8 cellular contexts compared by ENCODE assay signal in genomic region chr2:219207884-219208740, GRCh38. TPM values are rescaled to one million over a fixed set of nuclear protein-coding genes. Genes with fewer than 3 reads are reported as not detected.
DNase-seq lines count a peak whose midpoint lies in the region; ATAC-seq, FAIRE-seq and TF ChIP-seq lines count a peak whose summit lies in the region.

No MANE protein-coding gene starts in this region.

- H3K79me2 ChIP-seq in parathyroid adenoma = no peaks in the 10 kb centered on the region

- no peak for ATAC-seq in GM18861 (IDR thresholded peaks at IDR 0.05; ENCODE audit: unreplicated experiment)
- ATAC-seq in HG02885 (IDR thresholded peaks at IDR 0.05; ENCODE audit: poor library complexity, unreplicated experiment) = no peak

- H3K27ac ChIP-seq in ectodermal cell (ENCODE audit: insufficient read depth, low read depth, low read length, poor library complexity, severe bottlenecking) = no peak overlapping the region
- H3K27ac ChIP-seq in parathyroid adenoma = peak overlapping the region; percentile 92
- H3K27ac ChIP-seq in small intestine (ENCODE audit: low read depth in 1 of 2, low read length in 1 of 2) = peak overlapping the region in 1 of 2 donors; percentile 71

- peak overlapping the region; percentile 9 for H2AFZ ChIP-seq in parathyroid adenoma

- no peak for TF ChIP-seq CTCF in parathyroid adenoma (IDR thresholded peaks at IDR 0.05)

- DNase-seq in DMS 273 treated with DMSO at 0.1 percent for 48 hours (lab: John Stamatoyannopoulos, UW) (peak; percentile 16), NCI-H69 (lab: John Stamatoyannopoulos, UW) (peak; percentile 50), iPS-NIHi11 (ENCODE audit: low spot score) (no peak), small intestine (no peak)

- H3K27me3 ChIP-seq in ectodermal cell (ENCODE audit: control insufficient read depth, insufficient read depth, low read length, poor library complexity, severe bottlenecking) = no peaks in the 10 kb centered on the region
- H3K27me3 ChIP-seq in parathyroid adenoma (ENCODE audit: control insufficient read depth, insufficient read depth, low read length) = no peaks in the 10 kb centered on the region
- no peaks in the 10 kb centered on the region for H3K27me3 ChIP-seq in small intestine (ENCODE audit: control insufficient read depth in 2 of 2, insufficient read depth in 2 of 2, low read length in 2 of 2)

- FAIRE-seq in small intestine (lab: Jason Lieb, UNC) = no peak

- H3K36me3 ChIP-seq in ectodermal cell (ENCODE audit: control insufficient read depth, insufficient read depth, low read length) (peaks cover 4% of the 10 kb centered on the region), parathyroid adenoma (ENCODE audit: control insufficient read depth, insufficient read depth, low read length) (no peaks in the 10 kb centered on the region), small intestine (ENCODE audit: control insufficient read depth in 2 of 2, insufficient read depth in 2 of 2, low read length in 2 of 2) (peaks cover 5 to 9% of the 10 kb centered on the region in 2 donors)

- 93 to 94% methylated on average over 17 of the region's 17 CpGs for WGBS in ectodermal cell, 2 experiments
- 61 to 66% (median 64%) methylated on average over 17 of the region's 17 CpGs for WGBS in small intestine, 3 donors

- peak overlapping the region; percentile 79 for H3K4me2 ChIP-seq in parathyroid adenoma (ENCODE audit: low read length)

- H3K4me3 ChIP-seq in ectodermal cell (ENCODE audit: insufficient read depth, low read depth, low read length) (peak overlapping the region; percentile 67), parathyroid adenoma (ENCODE audit: low read depth, low read length) (peak overlapping the region; percentile 80), small intestine (ENCODE audit: low read depth in 1 of 2, low read length in 2 of 2) (no peak overlapping the region)

- H3K9me3 ChIP-seq in ectodermal cell (ENCODE audit: control insufficient read depth, low read length) (no peaks in the 10 kb centered on the region), parathyroid adenoma (ENCODE audit: control insufficient read depth, low read length) (no peaks in the 10 kb centered on the region), small intestine (ENCODE audit: control insufficient read depth, low read depth) (no peaks in the 10 kb centered on the region)

- H3K9ac ChIP-seq in parathyroid adenoma = no peak overlapping the region

- H3K4me1 ChIP-seq in ectodermal cell (ENCODE audit: control insufficient read depth, insufficient read depth, low read length) (no peaks in the 10 kb centered on the region), parathyroid adenoma (peaks cover 15% of the 10 kb centered on the region), small intestine (ENCODE audit: control insufficient read depth in 2 of 2, insufficient read depth in 1 of 2, low read depth in 1 of 2, low read length in 1 of 2) (no peaks in the 10 kb centered on the region)

RNA-seq across cellular contexts. Expression of gene ZFAND2B, which starts 1.5 kb away (rescaled TPM):
- 27.0 TPM for polyA plus RNA-seq in ectodermal cell (2013, experiment 1 of 4)
- 22.2 TPM for polyA plus RNA-seq in ectodermal cell (2013, experiment 2 of 4)
- 28.1 TPM for polyA plus RNA-seq in ectodermal cell (2013, experiment 3 of 4)
- polyA plus RNA-seq in ectodermal cell (2013, experiment 4 of 4) = 25.0 TPM
- polyA plus RNA-seq in small intestine = 100 to 1,000 TPM in 2 of 3 donors, 10 to 100 TPM in 1; 46.9 to 182 (median 147) TPM

RNA-seq across cellular contexts. Expression of gene ABCB6, which starts 10.6 kb away (rescaled TPM):
- 14.1 TPM for polyA plus RNA-seq in ectodermal cell (2013, experiment 1 of 4)
- 10.5 TPM for polyA plus RNA-seq in ectodermal cell (2013, experiment 2 of 4)
- polyA plus RNA-seq in ectodermal cell (2013, experiment 3 of 4) = 11.2 TPM
- polyA plus RNA-seq in ectodermal cell (2013, experiment 4 of 4) = 10.7 TPM
- polyA plus RNA-seq in small intestine = 10 to 100 TPM; 42.8 to 49.2 (median 43.2) TPM

RNA-seq across cellular contexts. Expression of gene ATG9A, which starts 21.3 kb away (rescaled TPM):
- 51.0 TPM for polyA plus RNA-seq in ectodermal cell (2013, experiment 1 of 4)
- polyA plus RNA-seq in ectodermal cell (2013, experiment 2 of 4) = 56.4 TPM
- polyA plus RNA-seq in ectodermal cell (2013, experiment 3 of 4) = 39.9 TPM
- polyA plus RNA-seq in ectodermal cell (2013, experiment 4 of 4) = 43.2 TPM
- polyA plus RNA-seq in small intestine = 10 to 100 TPM in 2 of 3 donors, 1 to 10 TPM in 1; 8.1 to 37.0 (median 10.1) TPM

RNA-seq across cellular contexts. Expression of gene ANKZF1, which starts 21.5 kb away (rescaled TPM):
- polyA plus RNA-seq in ectodermal cell (2013, experiment 1 of 4) = 56.5 TPM
- polyA plus RNA-seq in ectodermal cell (2013, experiment 2 of 4) = 43.4 TPM
- polyA plus RNA-seq in ectodermal cell (2013, experiment 3 of 4) = 45.4 TPM
- 57.5 TPM for polyA plus RNA-seq in ectodermal cell (2013, experiment 4 of 4)
- 10 to 100 TPM; 20.2 to 39.6 (median 33.8) TPM for polyA plus RNA-seq in small intestine

RNA-seq across cellular contexts. Expression of gene RETREG2, which starts 30.0 kb away (rescaled TPM):
- polyA plus RNA-seq in ectodermal cell (2013, experiment 1 of 4) = 80.7 TPM
- 79.0 TPM for polyA plus RNA-seq in ectodermal cell (2013, experiment 2 of 4)
- 61.6 TPM for polyA plus RNA-seq in ectodermal cell (2013, experiment 3 of 4)
- polyA plus RNA-seq in ectodermal cell (2013, experiment 4 of 4) = 70.4 TPM
- polyA plus RNA-seq in small intestine = 10 to 100 TPM; 36.2 to 66.0 (median 43.0) TPM

Comparison
In these comparisons a context has a peak if more than half of its experiments do, and no peak if none do; other contexts are left out.
1. DNase-seq: peak in DMS 273 treated with DMSO at 0.1 percent for 48 hours (single experiment) and NCI-H69 (single experiment); none in iPS-NIHi11 (single experiment) and small intestine (single experiment).
2. H3K4me3 ChIP-seq: peak in ectodermal cell (single experiment) and parathyroid adenoma (single experiment); none in small intestine (0 of 2).